In genomic region chr16:87765776-87766484, GRCh38 we compare ENCODE assay signal across 8 cellular contexts. TPM values are rescaled to one million over a fixed set of nuclear protein-coding genes. Genes with fewer than 3 reads are reported as not detected.
DNase-seq lines count a peak whose midpoint lies in the region; ATAC-seq, FAIRE-seq and TF ChIP-seq lines count a peak whose summit lies in the region.

Gene KLHDC4 (minus strand): TSS chr16:87765986. CDS start chr16:87765890, 96 bp downstream.

- CTCF ChIA-PET in H1 (lab: Charles Lee; ENCODE audit: partially characterized antibody) = interaction anchor here (0.7 to 2.5 kb wide), 5 partner anchors 11 to 124 kb away, joined by 3 to 14 read pairs (median 4); partner anchors contain the start of gene SLC7A5

- H4K8ac ChIP-seq in H1 (ENCODE audit: extremely low read depth, insufficient read depth, low read length) (peak within 1 kb of the TSS; percentile 96; the same call in 1 of the 2 replicates), mesenchymal stem cell (ENCODE audit: low read length) (peak within 1 kb of the TSS; percentile 94)

- H3K4me1 ChIP-seq in NT2/D1 (ENCODE audit: insufficient read depth, insufficient read length) = peaks cover 8% of the 10 kb centered on the region
- H3K4me1 ChIP-seq in H1 (replicated peaks in 1 of 4; ENCODE audit: control insufficient read depth in 3 of 4, insufficient read depth in 4 of 4, low read length in 3 of 4) = peaks cover 0 to 4% (median 2%) of the 10 kb centered on the region in 4 experiments; a peak in 3 of 7 replicates
- H3K4me1 ChIP-seq in mesenchymal stem cell (ENCODE audit: control insufficient read depth, insufficient read depth, low read depth, low read length) = peaks cover 10% of the 10 kb centered on the region

- no peak for FAIRE-seq in H1 (lab: Jason Lieb, UNC)

- TF ChIP-seq RAD21 in H1 (IDR thresholded peaks at IDR 0.05 in 1 of 2, conservative IDR thresholded peaks at IDR 0.05 in 1 of 2; ENCODE audit: low read depth in 2 of 2, low read length in 2 of 2) = no peak

- H3K23ac ChIP-seq in H1 (ENCODE audit: insufficient read length) (no peak within 1 kb of the TSS), mesenchymal stem cell (ENCODE audit: low read length in 2 of 2) (peak within 1 kb of the TSS in 1 of 2 experiments; percentile 42)

- no peak for TF ChIP-seq CTCF in H1 (IDR thresholded peaks at IDR 0.05; ENCODE audit: control extremely low read depth in 1 of 3, insufficient read depth in 1 of 3, low read depth in 1 of 3, low read length in 3 of 3)

- peak within 1 kb of the TSS; percentile 81 for H4K5ac ChIP-seq in H1 (ENCODE audit: insufficient read length, low read depth, low read length)

- peak; percentile 62 for ATAC-seq in GM19043 (IDR thresholded peaks at IDR 0.05; ENCODE audit: low read depth, unreplicated experiment)
- ATAC-seq in HG03439 (IDR thresholded peaks at IDR 0.05; ENCODE audit: unreplicated experiment) = peak; percentile 77

- POLR2A ChIA-PET in H1 (lab: Charles Lee; ENCODE audit: partially characterized antibody) = interaction anchor here (0.7 to 3.4 kb wide), 20 partner anchors 11 to 618 kb away, joined by 3 to 14 read pairs (median 4); partner anchors contain the start of genes BANP and SLC7A5

- H3K4ac ChIP-seq in H1 (replicated peaks; ENCODE audit: insufficient read length, low read depth, low read length) (no peak within 1 kb of the TSS), mesenchymal stem cell (ENCODE audit: low read depth in 1 of 2, low read length in 2 of 2) (peak within 1 kb of the TSS; percentile 19 to 73)

- H3K23me2 ChIP-seq in H1 (ENCODE audit: low read depth, low read length) = peaks cover 10% of the 10 kb centered on the region; the same call in 1 of the 2 replicates

- H3K56ac ChIP-seq in H1 (replicated peaks; ENCODE audit: insufficient read length, low read depth, low read length) = peak within 1 kb of the TSS; percentile 70

- TF ChIP-seq POLR2A in H1 (IDR thresholded peaks at IDR 0.05; ENCODE audit: control extremely low read depth in 1 of 2, low read depth in 2 of 2, low read length in 2 of 2) = peak; percentile 70 to 88

- peak within 1 kb of the TSS; percentile 71 for H3K18ac ChIP-seq in H1 (ENCODE audit: extremely low read depth, low read length)
- H3K18ac ChIP-seq in mesenchymal stem cell (ENCODE audit: low read depth in 1 of 2, low read length in 2 of 2) = peak within 1 kb of the TSS; percentile 79 to 89

- H3K79me2 ChIP-seq in H1 (ENCODE audit: control insufficient read depth in 1 of 2, insufficient read depth in 2 of 2, low read length in 2 of 2) = peaks cover 16 to 46% of the 10 kb centered on the region in 2 experiments

- H2BK5ac ChIP-seq in H1 (ENCODE audit: low read depth, low read length) (peak within 1 kb of the TSS; percentile 87), mesenchymal stem cell (ENCODE audit: low read depth, low read length, poor library complexity, severe bottlenecking) (no peak within 1 kb of the TSS)

- H2BK15ac ChIP-seq in H1 (ENCODE audit: low read length) = no peak within 1 kb of the TSS
- peak within 1 kb of the TSS; percentile 86 for H2BK15ac ChIP-seq in mesenchymal stem cell (ENCODE audit: low read depth, poor library complexity, severe bottlenecking)

- H4K20me1 ChIP-seq in H1 (replicated peaks in 1 of 2; ENCODE audit: control insufficient read depth in 1 of 2, insufficient read depth in 2 of 2, low read length in 2 of 2) = peaks cover 5 to 16% of the 10 kb centered on the region in 2 experiments

- H2AFZ ChIP-seq in H1 (ENCODE audit: low read length) (no peak within 1 kb of the TSS), mesenchymal stem cell (ENCODE audit: low read depth, low read length) (peak within 1 kb of the TSS; percentile 98)

- no peak for TF ChIP-seq EP300 in H1 (IDR thresholded peaks at IDR 0.05; ENCODE audit: borderline replicate concordance in 1 of 2, low read depth in 2 of 2, low read length in 2 of 2)

- 5% methylated on average over 54 of the region's 60 CpGs; no CpG with 5 or more reads in 1 of the 2 experiments for WGBS in H1 (ENCODE audit: extremely low coverage in 1 of 2, insufficient coverage in 1 of 2, insufficient read length in 1 of 2, insufficient replicate concordance in 2 of 2, low coverage in 1 of 2, low lambda C conversion rate in 2 of 2, missing lambda C conversion rate in 1 of 2), 2 experiments
- 5% methylated on average over 59 of the region's 60 CpGs for WGBS in mesenchymal stem cell

- H3K4me2 ChIP-seq in H1 (ENCODE audit: insufficient read depth in 1 of 2, low read depth in 2 of 2, low read length in 2 of 2) (peak within 1 kb of the TSS; percentile 82 to 98), mesenchymal stem cell (ENCODE audit: low read length, poor library complexity, severe bottlenecking) (peak within 1 kb of the TSS; percentile 99)

- peaks cover 6% of the 10 kb centered on the region for H3K79me1 ChIP-seq in H1 (ENCODE audit: low read depth, low read length)
- peaks cover 39% of the 10 kb centered on the region for H3K79me1 ChIP-seq in mesenchymal stem cell (replicated peaks; ENCODE audit: low read length, poor library complexity, severe bottlenecking)

- H3K9me3 ChIP-seq in NT2/D1 (ENCODE audit: insufficient read depth, low read length) (no peaks in the 10 kb centered on the region), H1 (ENCODE audit: insufficient read depth in 2 of 2, low read depth in 1 of 2, low read length in 1 of 2) (no peaks in the 10 kb centered on the region), mesenchymal stem cell (ENCODE audit: control insufficient read depth, low read length) (no peaks in the 10 kb centered on the region)

- H3K27me3 ChIP-seq in NT2/D1 (ENCODE audit: insufficient read depth, insufficient read length) (no peaks in the 10 kb centered on the region), H1 (replicated peaks in 1 of 4; ENCODE audit: control insufficient read depth in 3 of 4, extremely low read depth in 1 of 4, insufficient read depth in 3 of 4, low read length in 3 of 4) (no peaks in the 10 kb centered on the region), mesenchymal stem cell (ENCODE audit: control insufficient read depth in 1 of 2, insufficient read depth in 1 of 2, low read length in 2 of 2) (no peaks in the 10 kb centered on the region)

- H2AK5ac ChIP-seq in H1 (ENCODE audit: low read depth, low read length) (0 out of 2 replicates have a peak within 1 kb of the TSS, but pooled peaks have one; percentile 24), mesenchymal stem cell (ENCODE audit: low read length, severe bottlenecking) (peak within 1 kb of the TSS; percentile 21)

- H3K27ac ChIP-seq in H1 (ENCODE audit: low read depth, low read length) = peak within 1 kb of the TSS; percentile 48
- H3K27ac ChIP-seq in mesenchymal stem cell (ENCODE audit: low read length, poor library complexity, severe bottlenecking) = peak within 1 kb of the TSS; percentile 14

- H2BK120ac ChIP-seq in H1 (replicated peaks; ENCODE audit: low read depth, low read length) (no peak within 1 kb of the TSS), mesenchymal stem cell (ENCODE audit: low read depth, low read length) (peak within 1 kb of the TSS; percentile 27)

- H3K4me3 ChIP-seq in NT2/D1 (ENCODE audit: insufficient read length, low read depth) (peak within 1 kb of the TSS; percentile 95), H1 (ENCODE audit: extremely low read depth in 1 of 4, insufficient read depth in 2 of 4, low read depth in 3 of 4, low read length in 4 of 4) (peak within 1 kb of the TSS; percentile 90 to 97 (median 92)), mesenchymal stem cell (ENCODE audit: insufficient read depth in 1 of 2, low read depth in 1 of 2, low read length in 2 of 2) (peak within 1 kb of the TSS; percentile 89 to 96)

- H3K14ac ChIP-seq in H1 (ENCODE audit: insufficient read length) = no peak within 1 kb of the TSS
- no peak within 1 kb of the TSS for H3K14ac ChIP-seq in mesenchymal stem cell (ENCODE audit: low read length in 2 of 2)

- H4K91ac ChIP-seq in H1 (replicated peaks; ENCODE audit: insufficient read length, low read length) (peak within 1 kb of the TSS; percentile 88), mesenchymal stem cell (ENCODE audit: low read length) (peak within 1 kb of the TSS; percentile 92)

- H2BK20ac ChIP-seq in H1 (ENCODE audit: low read length) = no peak within 1 kb of the TSS

- H3K36me3 ChIP-seq in NT2/D1 (ENCODE audit: insufficient read depth, insufficient read length, low read length) (peaks cover 40% of the 10 kb centered on the region), H1 (ENCODE audit: control insufficient read depth in 2 of 4, insufficient read depth in 4 of 4, low read length in 3 of 4) (peaks cover 8 to 29% (median 19%) of the 10 kb centered on the region in 4 experiments; a peak in 7 of 8 replicates), mesenchymal stem cell (ENCODE audit: control insufficient read depth in 1 of 2, insufficient read depth in 2 of 2, low read depth in 1 of 2, low read length in 2 of 2) (peaks cover 17 to 31% of the 10 kb centered on the region in 2 experiments)

- H3K9ac ChIP-seq in NT2/D1 (ENCODE audit: insufficient read length, low read depth) (peak within 1 kb of the TSS; percentile 91), H1 (replicated peaks in 1 of 4; ENCODE audit: extremely low read depth in 1 of 4, low read depth in 3 of 4, low read length in 3 of 4) (peak within 1 kb of the TSS; percentile 78 to 86 (median 82)), mesenchymal stem cell (ENCODE audit: low read length) (peak within 1 kb of the TSS; percentile 98)

- H2BK12ac ChIP-seq in H1 (ENCODE audit: low read depth, low read length) (peak within 1 kb of the TSS; percentile 60; the same call in 1 of the 2 replicates), mesenchymal stem cell (ENCODE audit: low read length in 2 of 2) (no peak within 1 kb of the TSS)

- DNase-seq in Ammon's horn (ENCODE audit: low spot score) = peak; percentile 87
- DNase-seq in NT2/D1 (ENCODE audit: low read depth, low spot score) = peak; percentile 84
- DNase-seq in activated CD8-positive, alpha-beta memory T cell treated with anti-CD3 and anti-CD28 coated beads for 48 hours (ENCODE audit: low read depth in 2 of 3, low spot score in 2 of 3) = peak; percentile 72 to 79 (median 78)
- peak; percentile 49 to 95 for DNase-seq in H1 (ENCODE audit: low read depth in 1 of 2, low spot score in 2 of 2)
- DNase-seq in mesenchymal stem cell = peak; percentile 89
- DNase-seq in stimulated activated CD8-positive, alpha-beta memory T cell treated with anti-CD3 and anti-CD28 coated beads, Interleukin-12 subunit alpha, Interleukin-12 subunit beta, amount 100 ng/mL, for 24 hours (ENCODE audit: extremely low read depth) = peak; percentile 71

TF ChIP-seq in H1, 55 proteins besides CTCF, POLR2A, EP300 and RAD21 (continues in another document):
- TF ChIP-seq KDM4A (IDR thresholded peaks at IDR 0.05; ENCODE audit: low read depth, low read length, severe bottlenecking) = peak; percentile 96

RNA-seq across cellular contexts. Expression of gene KLHDC4, which starts in this region (rescaled TPM):
- total RNA-seq in H1 (2021; fragmentation: NEBNext Ultra II Directional; extraction: Animal tissue kit (Norgen Biotek cat#: 25700)) = 55.6 and 63.9 TPM in 2 replicates
- polyA plus RNA-seq in H1 (2011; rRNA removed) = 23.7 and 39.0 TPM in 2 replicates
- 37.2 TPM for polyA plus RNA-seq in H1 (2011; cell fraction: cytosol; rRNA removed)
- polyA plus RNA-seq in H1 (2011; cell fraction: nucleus; rRNA removed) = 86.9 TPM
- polyA plus RNA-seq in H1 (2012, experiment 1 of 2) = 36.8 to 50.9 TPM (median 49.8 TPM) in 4 replicates
- 28.4 TPM for polyA plus RNA-seq in H1 (2012, experiment 2 of 2)
- 29.3 TPM for polyA plus RNA-seq in H1 (2013, experiment 1 of 2)
- polyA plus RNA-seq in H1 (2013, experiment 2 of 2) = 27.4 TPM
- 26.5 and 30.9 TPM in 2 replicates for polyA minus RNA-seq in H1 (2011; rRNA and poly(A)+ RNA removed)
- 18.6 TPM for polyA minus RNA-seq in H1 (2011; cell fraction: cytosol; rRNA and poly(A)+ RNA removed)
- 57.3 TPM for polyA minus RNA-seq in H1 (2011; cell fraction: nucleus; rRNA and poly(A)+ RNA removed)
- 9.4 TPM for polyA plus RNA-seq in mesenchymal stem cell (2013, experiment 1 of 2)
- 8.5 TPM for polyA plus RNA-seq in mesenchymal stem cell (2013, experiment 2 of 2)

Comparison
In these comparisons a context has a peak if more than half of its experiments do, and no peak if none do; other contexts are left out.
1. Peak in every context shown above with its lines: DNase-seq, ATAC-seq, H3K4me3 ChIP-seq and H3K27ac ChIP-seq.